Comparison of ENCODE assay signal across 1 cellular context in genomic region chr9:135345775-135346433, GRCh38.
TF ChIP-seq lines count a peak whose summit lies in the region.

No MANE protein-coding gene starts in this region.

TF ChIP-seq in GM23338, 12 proteins besides CTCF, POLR2A, EP300 and RAD21 (continued from another document):
- TF ChIP-seq ZNF462 (CRISPR knock-in tag; IDR thresholded peaks at IDR 0.05) (no peak), REST (IDR thresholded peaks at IDR 0.05; ENCODE audit: unreplicated experiment) (no peak), STAT1 (IDR thresholded peaks at IDR 0.05; ENCODE audit: unreplicated experiment) (no peak), EZH2 (IDR thresholded peaks at IDR 0.05; ENCODE audit: low read depth, unreplicated experiment) (no peak), NANOG (IDR thresholded peaks at IDR 0.05; ENCODE audit: borderline replicate concordance) (no peak)
